In genomic region chr6:149028767-149029405, GRCh38 we compare ENCODE assay signal across 8 cellular contexts.
DNase-seq lines count a peak whose midpoint lies in the region; ATAC-seq and TF ChIP-seq lines count a peak whose summit lies in the region.

No MANE protein-coding gene starts in this region.

- CTCF ChIA-PET in BJ (lab: Yijun Ruan, JAX), result interaction anchor here (0.6 to 6.4 kb wide), 20 partner anchors 14 to 516 kb away, joined by 3 to 67 read pairs (median 5); no protein-coding TSS in a partner anchor
- CTCF ChIA-PET in HEK293 (lab: Yijun Ruan, JAX), result interaction anchor here (0.5 to 10.7 kb wide), 76 partner anchors 11 to 894 kb away, joined by 3 to 193 read pairs (median 4); partner anchors contain the start of gene RAET1G

- no peak overlapping the region for H3K4me3 ChIP-seq in BJ (ENCODE audit: low read depth, low read length)
- no peak overlapping the region for H3K4me3 ChIP-seq in HEK293 (ENCODE audit: low read depth, low read length)
- no peak overlapping the region for H3K4me3 ChIP-seq in WERI-Rb-1 (ENCODE audit: low read depth, low read length)
- no peak overlapping the region for H3K4me3 ChIP-seq in coronary artery
- no peak overlapping the region for H3K4me3 ChIP-seq in right lobe of liver

- peaks cover 1% of the 10 kb centered on the region; the same call in 1 of the 2 replicates for H3K27me3 ChIP-seq in BJ (ENCODE audit: control insufficient read depth, insufficient read depth, low read length)
- H3K27me3 ChIP-seq in WERI-Rb-1 (ENCODE audit: insufficient read depth, low read depth, severe bottlenecking), result no peaks in the 10 kb centered on the region
- no peaks in the 10 kb centered on the region for H3K27me3 ChIP-seq in right lobe of liver

- intact Hi-C loops in right lobe of liver (cut with DNase I), result loop anchor here in 1 of 2 donors (5.0 to 10.0 kb wide), 2 partner anchors 406 to 488 kb away; no protein-coding TSS in a partner anchor

- H3K27ac ChIP-seq in HEK293 (ENCODE audit: extremely low read depth, low read depth, low read length) (no peak overlapping the region), WERI-Rb-1 (no peak overlapping the region), coronary artery (no peak overlapping the region), right lobe of liver (no peak overlapping the region)

- ATAC-seq in right lobe of liver, result peak; percentile 74 to 90 (median 83)
- no peak for ATAC-seq in GM21390 (IDR thresholded peaks at IDR 0.05; ENCODE audit: unreplicated experiment)

- POLR2A ChIA-PET in BJ (lab: Charles Lee) (interaction anchor here (0.6 kb wide), 1 partner anchor 51 kb away, joined by 3 read pairs; no protein-coding TSS in a partner anchor), HEK293 (lab: Yijun Ruan, JAX) (interaction anchor here (0.7 to 0.8 kb wide), 2 partner anchors 205 to 403 kb away, joined by 3 to 5 read pairs; no protein-coding TSS in a partner anchor)

- 4% methylated on average over 6 of the region's 6 CpGs for WGBS in right lobe of liver (ENCODE audit: insufficient coverage, low coverage, low lambda C conversion rate, missing lambda C conversion rate)

- H3K9me3 ChIP-seq in HEK293 (ENCODE audit: control insufficient read depth, insufficient read depth, low read depth, low read length) (no peaks in the 10 kb centered on the region), WERI-Rb-1 (ENCODE audit: severe bottlenecking) (no peaks in the 10 kb centered on the region), right lobe of liver (no peaks in the 10 kb centered on the region)

- H3K36me3 ChIP-seq in BJ (ENCODE audit: control insufficient read depth, insufficient read depth, low read length) (no peaks in the 10 kb centered on the region), HEK293 (ENCODE audit: control insufficient read depth in 2 of 2, insufficient read depth in 1 of 2, low read length in 2 of 2) (peaks cover 0 to 4% of the 10 kb centered on the region in 2 experiments; a peak in 1 of 3 replicates), WERI-Rb-1 (no peaks in the 10 kb centered on the region), right lobe of liver (no peaks in the 10 kb centered on the region)

- no peak for TF ChIP-seq POLR2A in right lobe of liver (IDR thresholded peaks at IDR 0.05)

- DNase-seq in BJ (ENCODE audit: low read depth) (no peak), NCI-H345 treated with DMSO at 0.1 percent for 48 hours (lab: John Stamatoyannopoulos, UW; ENCODE audit: unreplicated experiment) (peak; percentile 76), WERI-Rb-1 (peak; percentile 59), coronary artery (ENCODE audit: low spot score) (no peak), right lobe of liver (peak in 1 of 3 donors; percentile 76)
- peak; percentile 8 for DNase-seq in stimulated activated CD8-positive, alpha-beta memory T cell treated with anti-CD3 and anti-CD28 coated beads, Interleukin-4, amount 100 ng/mL, for 24 hours (ENCODE audit: low read depth)

- TF ChIP-seq CTCF in BJ (IDR thresholded peaks at IDR 0.05; ENCODE audit: insufficient read depth, low read depth, low read length), result peak; percentile 49
- TF ChIP-seq CTCF in HEK293 (tag by site-specific recombination; IDR thresholded peaks at IDR 0.05), result peak; percentile 19; the same call in 1 of the 2 replicates
- peak; percentile 29; the same call in 1 of the 2 replicates for TF ChIP-seq CTCF in WERI-Rb-1 (IDR thresholded peaks at IDR 0.05; ENCODE audit: low read depth, low read length)
- TF ChIP-seq CTCF in coronary artery (IDR thresholded peaks at IDR 0.05), result peak; percentile 48
- peak; percentile 67 to 89 (median 74) for TF ChIP-seq CTCF in right lobe of liver (IDR thresholded peaks at IDR 0.05)

- H3K4me1 ChIP-seq in HEK293 (ENCODE audit: control insufficient read depth, insufficient read depth, low read length) (peaks cover 14% of the 10 kb centered on the region), right lobe of liver (peaks cover 0 to 16% (median 8%) of the 10 kb centered on the region in 4 donors)

TF ChIP-seq in HEK293, 187 proteins besides CTCF, POLR2A, EP300 and RAD21:
- peak; percentile 93 for TF ChIP-seq ZNF654 (tag by site-specific recombination; IDR thresholded peaks at IDR 0.05; ENCODE audit: low read depth)
- no peak for TF ChIP-seq ZNF112 (tag by site-specific recombination; IDR thresholded peaks at IDR 0.05)
- TF ChIP-seq ZNF670 (tag by site-specific recombination; IDR thresholded peaks at IDR 0.05; ENCODE audit: low read depth), result no peak
- TF ChIP-seq ZNF518A (tag by site-specific recombination; conservative IDR thresholded peaks at IDR 0.05; ENCODE audit: low read depth), result no peak
- TF ChIP-seq ZNF16 (tag by site-specific recombination; IDR thresholded peaks at IDR 0.05; ENCODE audit: low read depth), result no peak
- 0 out of 2 replicates have a peak, but pooled peaks have one; percentile 8 for TF ChIP-seq PRDM6 (tag by site-specific recombination; IDR thresholded peaks at IDR 0.05)
- no peak for TF ChIP-seq ZNF302 (tag by site-specific recombination; IDR thresholded peaks at IDR 0.05; ENCODE audit: low read depth)
- peak; percentile 18; the same call in 1 of the 2 replicates for TF ChIP-seq ZEB2 (tag by site-specific recombination; IDR thresholded peaks at IDR 0.05)

Comparison
In these comparisons a context has a peak if more than half of its experiments do, and no peak if none do; other contexts are left out.
1. DNase-seq: peak in NCI-H345 treated with DMSO at 0.1 percent for 48 hours (single experiment), WERI-Rb-1 (single experiment) and stimulated activated CD8-positive, alpha-beta memory T cell treated with anti-CD3 and anti-CD28 coated beads, Interleukin-4, amount 100 ng/mL, for 24 hours (single experiment); none in BJ (single experiment) and coronary artery (single experiment).
2. CTCF ChIP-seq: peak in every context shown above with its lines; median percentile 74 in right lobe of liver; 49 in BJ; 48 in coronary artery; 29 in WERI-Rb-1; 19 in HEK293.